Comparison of ENCODE assay signal across 8 cellular contexts in genomic region chr2:136118819-136119716, GRCh38. TPM values are rescaled to one million over a fixed set of nuclear protein-coding genes. Genes with fewer than 3 reads are reported as not detected.
A peak's percentile ranks its signal among the peaks of the same experiment; 100 is the strongest.
DNase-seq lines count a peak whose midpoint lies in the region; ATAC-seq lines count a peak whose summit lies in the region.

No MANE protein-coding gene starts in this region.

- DNase-seq in Daoy (ENCODE audit: low read depth) (peak; percentile 35), NCI-H1092 (lab: John Stamatoyannopoulos, UW) (peak; percentile 51), dermis blood vessel endothelial cell (peak; percentile 13), mucosa of gallbladder (ENCODE audit: low spot score) (peak; percentile 74)
- DNase-seq in activated CD4-positive, alpha-beta T cell treated with anti-CD3 and anti-CD28 coated beads for 1 hour: peak; percentile 63
- DNase-seq in stimulated activated CD8-positive, alpha-beta memory T cell treated with anti-CD3 and anti-CD28 coated beads, Interleukin-4, amount 100 ng/mL, for 24 hours (ENCODE audit: low read depth): peak; percentile 79

- ATAC-seq in HG02623 (IDR thresholded peaks at IDR 0.05; ENCODE audit: unreplicated experiment): no peak
- no peak for ATAC-seq in HG02870 (IDR thresholded peaks at IDR 0.05; ENCODE audit: unreplicated experiment)

RNA-seq across cellular contexts. Expression of gene CXCR4, which starts 1.1 kb away (rescaled TPM):
- total RNA-seq in Daoy (2014; rRNA removed; shearing (Covaris generic)): 3.8 and 6.5 TPM in 2 replicates
- total RNA-seq in dermis blood vessel endothelial cell (57.4 and 188 TPM in 2 replicates), mucosa of gallbladder (61.1 TPM)

Comparison
In these comparisons a context has a peak if more than half of its experiments do, and no peak if none do; other contexts are left out.
1. DNase-seq: peak in every context shown above with its lines; median percentile 79 in stimulated activated CD8-positive, alpha-beta memory T cell treated with anti-CD3 and anti-CD28 coated beads, Interleukin-4, amount 100 ng/mL, for 24 hours; 74 in mucosa of gallbladder; 63 in activated CD4-positive, alpha-beta T cell treated with anti-CD3 and anti-CD28 coated beads for 1 hour; 51 in NCI-H1092; 35 in Daoy; 13 in dermis blood vessel endothelial cell.